15 cellular contexts compared by ENCODE assay signal in the genomic region with DNA sequence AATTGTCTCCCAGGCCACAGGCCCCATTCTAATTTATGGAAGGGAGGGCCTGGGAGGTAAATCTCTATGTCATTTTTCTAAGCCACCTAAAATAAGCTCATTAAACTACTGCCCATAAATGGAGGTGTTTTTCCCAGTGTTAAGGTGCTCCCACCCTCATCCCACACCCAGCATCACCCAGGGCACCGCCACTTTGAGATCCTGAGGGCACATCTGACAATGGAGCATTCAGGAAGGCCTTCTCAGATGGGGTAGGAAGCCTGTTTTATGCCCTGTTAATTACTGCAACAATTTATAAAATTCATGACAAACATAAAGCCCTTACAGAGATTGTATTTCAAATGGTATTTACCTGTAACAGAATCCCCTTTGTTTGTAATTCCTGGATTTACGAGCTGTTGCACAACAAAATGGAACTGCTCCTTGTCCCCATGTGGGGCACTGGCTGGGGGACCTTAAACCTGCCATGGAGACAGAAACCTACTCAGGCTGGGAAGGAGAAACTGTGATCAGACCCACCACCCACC.
"Had no signal": no experiment of that assay in that cellular context is flagged by ENCODE, and none has a peak within 500 bp of the region (broad histone marks: within the 10 kb centered on the region; RNA-seq: fewer than 3 reads in every experiment).

No MANE protein-coding gene starts in this region.

- H3K27ac ChIP-seq: body of pancreas, esophagus muscularis mucosa, parathyroid adenoma, thyroid gland had no signal

- H2AFZ ChIP-seq: parathyroid adenoma had no signal

- DNase-seq: activated CD4-positive, alpha-beta T cell treated with anti-CD3 and anti-CD28 coated beads, Interleukin-2, amount 10 ng/mL, durations not matched to agents 24 days and 14 days; activated CD4-positive, CD25-positive, alpha-beta regulatory T cell; activated CD8-positive, alpha-beta memory T cell treated with anti-CD3 and anti-CD28 coated beads for 24 hours; activated gamma-delta T cell treated with Interleukin-2 at 50 U/mL for 16 hours; amygdala; body of pancreas; caudate nucleus; islet precursor cell; mammary epithelial cell; stimulated activated naive B cell treated with anti-CD40 and anti-IgM and Interleukin-4, amounts not matched to agents 10 μg/mL and 1 μg/mL and 100 μg/mL, for 72 hours; thyroid gland; uterus had no signal

- H3K27ac Mint-ChIP-seq: activated CD4-positive, alpha-beta T cell treated with anti-CD3 and anti-CD28 coated beads, Interleukin-2, amount 10 ng/mL, durations not matched to agents 24 days and 14 days; activated naive CD8-positive, alpha-beta T cell had no signal

- H3K36me3 ChIP-seq: esophagus muscularis mucosa, thyroid gland, uterus had no signal

- H3K27me3 ChIP-seq: body of pancreas, esophagus muscularis mucosa, thyroid gland, uterus had no signal

- H3K4me3 ChIP-seq: body of pancreas, esophagus muscularis mucosa, thyroid gland, uterus had no signal

- H3K9me3 ChIP-seq: body of pancreas, esophagus muscularis mucosa, thyroid gland, uterus had no signal

- H3K4me3 Mint-ChIP-seq: activated CD4-positive, alpha-beta T cell treated with anti-CD3 and anti-CD28 coated beads, Interleukin-2, amount 10 ng/mL, durations not matched to agents 24 days and 14 days; activated naive CD8-positive, alpha-beta T cell; stimulated activated naive B cell treated with anti-CD40 and anti-IgM and Interleukin-4, amounts not matched to agents 10 μg/mL and 1 μg/mL and 100 μg/mL, for 72 hours had no signal

- H3K9ac ChIP-seq: parathyroid adenoma had no signal

- H3K79me2 ChIP-seq: parathyroid adenoma had no signal

- H3K36me3 Mint-ChIP-seq: activated naive CD8-positive, alpha-beta T cell; stimulated activated naive B cell treated with anti-CD40 and anti-IgM and Interleukin-4, amounts not matched to agents 10 μg/mL and 1 μg/mL and 100 μg/mL, for 72 hours had no signal

- H3K9me3 Mint-ChIP-seq: stimulated activated naive B cell treated with anti-CD40 and anti-IgM and Interleukin-4, amounts not matched to agents 10 μg/mL and 1 μg/mL and 100 μg/mL, for 72 hours had no signal

- H3K4me1 Mint-ChIP-seq: activated CD4-positive, alpha-beta T cell treated with anti-CD3 and anti-CD28 coated beads, Interleukin-2, amount 10 ng/mL, durations not matched to agents 24 days and 14 days had no signal

- H3K4me1 ChIP-seq: body of pancreas, parathyroid adenoma, thyroid gland, uterus had no signal

- H3K27me3 Mint-ChIP-seq: activated CD4-positive, alpha-beta T cell treated with anti-CD3 and anti-CD28 coated beads, Interleukin-2, amount 10 ng/mL, durations not matched to agents 24 days and 14 days; stimulated activated naive B cell treated with anti-CD40 and anti-IgM and Interleukin-4, amounts not matched to agents 10 μg/mL and 1 μg/mL and 100 μg/mL, for 72 hours had no signal
